16 cellular contexts compared by ENCODE assay signal in genomic region chr4:6834867-6835266, GRCh38. TPM values are rescaled to one million over a fixed set of nuclear protein-coding genes. Genes with fewer than 3 reads are reported as not detected.
DNase-seq lines count a peak whose midpoint lies in the region; ATAC-seq and TF ChIP-seq lines count a peak whose summit lies in the region.
"Had no signal": no experiment of that assay in that cellular context is flagged by ENCODE, and none has a peak within 500 bp of the region (broad histone marks: within the 10 kb centered on the region; RNA-seq: fewer than 3 reads in every experiment).

No MANE protein-coding gene starts in this region.

- CTCF ChIA-PET in OCI-LY7 (lab: Charles Lee; ENCODE audit: unreplicated experiment), result no interaction called here

- no peak overlapping the region for H3K4me3 Mint-ChIP-seq in CD14-positive monocyte
- no peak overlapping the region for H3K4me3 Mint-ChIP-seq in central memory CD8-positive, alpha-beta T cell
- H3K4me3 Mint-ChIP-seq: stimulated activated naive CD8-positive, alpha-beta T cell treated with anti-CD3 and anti-CD28 coated beads, Interleukin-15, amount 100 ng/mL, for 72 hours had no signal

- peaks cover 0 to 6% (median 3%) of the 10 kb centered on the region in 7 donors for H3K9me3 Mint-ChIP-seq in CD14-positive monocyte
- peaks cover 4% of the 10 kb centered on the region for H3K9me3 Mint-ChIP-seq in central memory CD8-positive, alpha-beta T cell
- H3K9me3 Mint-ChIP-seq: stimulated activated naive CD8-positive, alpha-beta T cell treated with anti-CD3 and anti-CD28 coated beads, Interleukin-15, amount 100 ng/mL, for 72 hours had no signal

- no peaks in the 10 kb centered on the region for H3K79me2 ChIP-seq in OCI-LY7 (ENCODE audit: insufficient read depth, low read depth, low read length)
- peaks cover 48% of the 10 kb centered on the region for H3K79me2 ChIP-seq in Karpas-422 (ENCODE audit: low read length)

- H4K20me1 ChIP-seq in OCI-LY7 (ENCODE audit: insufficient read depth, low read length) (no peaks in the 10 kb centered on the region), Karpas-422 (ENCODE audit: insufficient read depth, low read depth, low read length) (no peaks in the 10 kb centered on the region)

- no peaks in the 10 kb centered on the region for H3K27me3 Mint-ChIP-seq in CD14-positive monocyte (ENCODE audit: low read depth in 3 of 3)
- no peaks in the 10 kb centered on the region for H3K27me3 Mint-ChIP-seq in central memory CD8-positive, alpha-beta T cell
- H3K27me3 Mint-ChIP-seq: stimulated activated naive CD8-positive, alpha-beta T cell treated with anti-CD3 and anti-CD28 coated beads, Interleukin-15, amount 100 ng/mL, for 72 hours had no signal

- H3K4me1 Mint-ChIP-seq in CD14-positive monocyte, result no peaks in the 10 kb centered on the region
- H3K4me1 Mint-ChIP-seq in central memory CD8-positive, alpha-beta T cell, result peaks cover 18% of the 10 kb centered on the region
- H3K4me1 Mint-ChIP-seq: stimulated activated naive CD8-positive, alpha-beta T cell treated with anti-CD3 and anti-CD28 coated beads, Interleukin-15, amount 100 ng/mL, for 72 hours had no signal

- no peaks in the 10 kb centered on the region for H3K4me1 ChIP-seq in OCI-LY7 (ENCODE audit: insufficient read depth, low read length, poor library complexity, severe bottlenecking)
- H3K4me1 ChIP-seq in Karpas-422 (ENCODE audit: low read length), result no peaks in the 10 kb centered on the region

- no peak for TF ChIP-seq CTCF in CD14-positive monocyte (IDR thresholded peaks at IDR 0.05)
- TF ChIP-seq CTCF in OCI-LY7 (conservative IDR thresholded peaks at IDR 0.05; ENCODE audit: low read length), result no peak

- H3K4me3 ChIP-seq in OCI-LY7 (ENCODE audit: low read depth, low read length, poor library complexity, severe bottlenecking) (no peak overlapping the region), Karpas-422 (ENCODE audit: low read length) (no peak overlapping the region)
- H3K4me3 ChIP-seq: BLaER1 treated with 17β-estradiol and CSF1 and Interleukin-3, amounts not matched to agents 10 nM and 100 nM; SJCRH30 had no signal

- no TSS peak for BruUV-seq in OCI-LY7 (replicated peaks; lab: Mats Ljungman, UMichigan)

- no peak overlapping the region for H2AFZ ChIP-seq in OCI-LY7 (ENCODE audit: low read length)
- no peak overlapping the region for H2AFZ ChIP-seq in Karpas-422 (ENCODE audit: low read length)

- no peak for ATAC-seq in central memory CD8-positive, alpha-beta T cell (replicated peaks; ENCODE audit: extremely low read depth, poor library complexity, severe bottlenecking)
- peak; percentile 22 for ATAC-seq in left colon
- ATAC-seq: stimulated activated naive CD8-positive, alpha-beta T cell treated with anti-CD3 and anti-CD28 coated beads, Interleukin-15, amount 100 ng/mL, for 72 hours had no signal

- peak overlapping the region in 4 of 7 donors; percentile 13 to 70 (median 23) for H3K27ac Mint-ChIP-seq in CD14-positive monocyte
- H3K27ac Mint-ChIP-seq in central memory CD8-positive, alpha-beta T cell (ENCODE audit: low read depth), result peak overlapping the region; percentile 8
- H3K27ac Mint-ChIP-seq: stimulated activated naive CD8-positive, alpha-beta T cell treated with anti-CD3 and anti-CD28 coated beads, Interleukin-15, amount 100 ng/mL, for 72 hours had no signal

- H3K27me3 ChIP-seq in Karpas-422 (ENCODE audit: low read length), result no peaks in the 10 kb centered on the region
- H3K27me3 ChIP-seq: BLaER1 treated with 17β-estradiol and CSF1 and Interleukin-3, amounts not matched to agents 10 nM and 100 nM; SJCRH30 had no signal

- no peaks in the 10 kb centered on the region for H3K9me2 ChIP-seq in OCI-LY7 (ENCODE audit: insufficient read depth, low read length)
- H3K9me2 ChIP-seq in Karpas-422 (replicated peaks; ENCODE audit: insufficient read depth, low read length), result no peaks in the 10 kb centered on the region

- DNase-seq in CD14-positive monocyte (ENCODE audit: low spot score) (no peak), LoVo (ENCODE audit: low spot score) (peak; percentile 11), left colon (no peak), NCI-H2081 treated with DMSO at 0.1 percent for 48 hours (lab: John Stamatoyannopoulos, UW) (no peak), OCI-LY7 (ENCODE audit: low spot score) (no peak), Karpas-422 (no peak)
- DNase-seq in central memory CD8-positive, alpha-beta T cell (ENCODE audit: low spot score in 2 of 2), result no peak
- no peak for DNase-seq in NK-92 treated with Interleukin-12 subunit alpha and Interleukin-12 subunit beta, amount 100 ng/mL, for 24 hours (lab: John Stamatoyannopoulos, UW)
- DNase-seq: activated CD8-positive, alpha-beta memory T cell treated with anti-CD3 and anti-CD28 coated beads, Interleukin-2, amount 50 U/mL, for 4 hours; amygdala; NCI-H1417; NCI-H524 treated with DMSO at 0.1 percent for 48 hours; retina; SJCRH30; stimulated activated naive CD8-positive, alpha-beta T cell treated with anti-CD3 and anti-CD28 coated beads, Interleukin-15, amount 100 ng/mL, for 72 hours had no signal

- H3K4me2 ChIP-seq in OCI-LY7 (ENCODE audit: low read length) (no peak overlapping the region), Karpas-422 (ENCODE audit: low read depth, low read length, poor library complexity, severe bottlenecking) (no peak overlapping the region)
- H3K4me2 ChIP-seq: BLaER1 treated with 17β-estradiol and CSF1 and Interleukin-3, amounts not matched to agents 10 nM and 100 nM had no signal

- H3K36me3 Mint-ChIP-seq in CD14-positive monocyte, result peaks cover 44 to 68% of the 10 kb centered on the region in 2 donors
- H3K36me3 Mint-ChIP-seq in central memory CD8-positive, alpha-beta T cell (ENCODE audit: insufficient read depth), result peaks cover 16% of the 10 kb centered on the region

- POLR2A ChIA-PET in OCI-LY7 (lab: Charles Lee), result no interaction called here

- H3K27ac ChIP-seq in OCI-LY7 (ENCODE audit: low read depth, low read length, poor library complexity, severe bottlenecking) (no peak overlapping the region), Karpas-422 (ENCODE audit: low read length) (no peak overlapping the region)
- H3K27ac ChIP-seq: BLaER1 treated with 17β-estradiol and CSF1 and Interleukin-3, amounts not matched to agents 10 nM and 100 nM; SJCRH30 had no signal

- H3K9ac ChIP-seq in Karpas-422 (ENCODE audit: low read length), result no peak overlapping the region
- H3K9ac ChIP-seq: BLaER1 treated with 17β-estradiol and CSF1 and Interleukin-3, amounts not matched to agents 10 nM and 100 nM had no signal

- H3K9me3 ChIP-seq in OCI-LY7 (ENCODE audit: low read length), result no peaks in the 10 kb centered on the region
- H3K9me3 ChIP-seq in Karpas-422 (ENCODE audit: low read length), result no peaks in the 10 kb centered on the region
- H3K9me3 ChIP-seq: SJCRH30 had no signal

- intact Hi-C loops in CD14-positive monocyte (cut with micrococcal nuclease) (no loop called here), left colon (cut with DNase I, micrococcal nuclease) (no loop called here), OCI-LY7 (cut with micrococcal nuclease; ENCODE audit: unreplicated experiment) (no loop called here)

- H3K36me3 ChIP-seq in OCI-LY7 (ENCODE audit: insufficient read depth, low read length), result peaks cover 24% of the 10 kb centered on the region
- H3K36me3 ChIP-seq in Karpas-422 (ENCODE audit: insufficient read depth, low read length), result peaks cover 11% of the 10 kb centered on the region; the same call in 1 of the 2 replicates

RNA-seq across cellular contexts. Expression of gene KIAA0232, which starts 52.3 kb away (rescaled TPM):
- 10 to 100 TPM; 20.6 to 27.3 TPM for polyA plus RNA-seq in CD14-positive monocyte
- 10 to 100 TPM; 40.7 to 49.4 TPM for total RNA-seq in left colon
- total RNA-seq in OCI-LY7 (2014; rRNA removed; shearing (Covaris generic)), result 7.5 and 8.0 TPM in 2 replicates
- 13.5 and 15.8 TPM in 2 replicates for total RNA-seq in OCI-LY7 (2022)
- total RNA-seq in Karpas-422 (2014; rRNA removed; shearing (Covaris generic); ENCODE audit: low replicate concordance), result 10.9 and 11.8 TPM in 2 replicates
